ENCODE assay signal across 10 cellular contexts in genomic region chr16:69724414-69724873, GRCh38. TPM values are rescaled to one million over a fixed set of nuclear protein-coding genes. Genes with fewer than 3 reads are reported as not detected.
DNase-seq lines count a peak whose midpoint lies in the region; ATAC-seq and TF ChIP-seq lines count a peak whose summit lies in the region.
"Had no signal": no experiment of that assay in that cellular context is flagged by ENCODE, and none has a peak within 500 bp of the region (broad histone marks: within the 10 kb centered on the region; RNA-seq: fewer than 3 reads in every experiment).

No MANE protein-coding gene starts in this region.

- DNase-seq in AG04450 (ENCODE audit: low read depth, low spot score) (no peak), HCT116 (ENCODE audit: low read depth, low spot score) (no peak), colonic mucosa (no peak), RPMI8226 (no peak), glomerular visceral epithelial cell (ENCODE audit: extremely low spot score) (no peak)
- DNase-seq in central memory CD4-positive, alpha-beta T cell = no peak
- DNase-seq: NCI-H1694; stimulated activated naive CD8-positive, alpha-beta T cell treated with anti-CD3 and anti-CD28 coated beads, Interleukin-15, Interleukin-2, amounts not matched to agents 100 U/mL and 50 U/mL, for 24 hours had no signal

- no peak for TF ChIP-seq CTCF in AG04450 (IDR thresholded peaks at IDR 0.05; ENCODE audit: low read depth, low read length)
- TF ChIP-seq CTCF in HCT116 (IDR thresholded peaks at IDR 0.05 in 2 of 3, conservative IDR thresholded peaks at IDR 0.05 in 1 of 3; ENCODE audit: borderline replicate concordance in 1 of 3, insufficient read depth in 1 of 3, low read depth in 2 of 3, low read length in 2 of 3) = no peak
- no peak for TF ChIP-seq CTCF in colonic mucosa (IDR thresholded peaks at IDR 0.05)
- TF ChIP-seq CTCF in nephron (IDR thresholded peaks at IDR 0.05; ENCODE audit: unreplicated experiment in 3 of 3) = no peak

- H3K36me3 Mint-ChIP-seq in nephron (ENCODE audit: low read depth) = peaks cover 4% of the 10 kb centered on the region

- no peaks in the 10 kb centered on the region for H3K9me2 ChIP-seq in HCT116 (ENCODE audit: insufficient read depth)

- TF ChIP-seq POLR2A in HCT116 (IDR thresholded peaks at IDR 0.05; ENCODE audit: borderline replicate concordance, extremely low read depth, insufficient read depth, insufficient read length) = no peak

- ATAC-seq in HCT116 (no peak), HG03196 (IDR thresholded peaks at IDR 0.05; ENCODE audit: unreplicated experiment) (no peak)
- ATAC-seq: stimulated activated naive CD8-positive, alpha-beta T cell treated with anti-CD3 and anti-CD28 coated beads, Interleukin-15, Interleukin-2, amounts not matched to agents 100 U/mL and 50 U/mL, for 24 hours had no signal

- RAD21 ChIA-PET in HCT116 (lab: Charles Lee; ENCODE audit: low non-redundant PET in 1 of 2, low total read pairs in 2 of 2, uncharacterized antibody in 2 of 2, unreplicated experiment in 2 of 2) = interaction anchor here in 1 of 2 experiments (0.6 kb wide), 1 partner anchor 397 kb away, joined by 4 read pairs; no protein-coding TSS in a partner anchor

- H3K36me3 ChIP-seq in HCT116 (ENCODE audit: control insufficient read depth in 1 of 2, insufficient read depth in 2 of 2, low read length in 2 of 2) (peaks cover 2 to 15% of the 10 kb centered on the region in 2 experiments; a peak in 1 of 4 replicates), colonic mucosa (no peaks in the 10 kb centered on the region)

- peaks cover 75% of the 10 kb centered on the region for H3K79me2 ChIP-seq in HCT116 (ENCODE audit: insufficient read depth, low read length)

- H3K9me3 ChIP-seq in AG04450 (ENCODE audit: control insufficient read depth, insufficient read depth, low read length) = peaks cover 6% of the 10 kb centered on the region; the same call in 1 of the 2 replicates
- H3K9me3 ChIP-seq in HCT116 (ENCODE audit: control insufficient read depth in 1 of 2, insufficient read depth in 1 of 2, low read depth in 1 of 2, low read length in 2 of 2) = no peaks in the 10 kb centered on the region
- no peaks in the 10 kb centered on the region for H3K9me3 ChIP-seq in colonic mucosa

- no peaks in the 10 kb centered on the region for H3K9me3 Mint-ChIP-seq in nephron

- H3K4me3 ChIP-seq in AG04450 (ENCODE audit: low read depth, low read length) (peak overlapping the region; percentile 80), HCT116 (replicated peaks in 1 of 2; ENCODE audit: low read depth in 1 of 2, low read length in 2 of 2) (peak overlapping the region in 1 of 2 experiments; percentile 94; a peak in 2 of 4 replicates), colonic mucosa (no peak overlapping the region)

- H4K20me1 ChIP-seq in HCT116 (ENCODE audit: insufficient read depth) = no peaks in the 10 kb centered on the region

- peak overlapping the region; percentile 61 to 90 (median 78) for H3K27ac Mint-ChIP-seq in nephron

- intact Hi-C loops in HCT116 (cut with micrococcal nuclease) (no loop called here), colonic mucosa (cut with DNase I) (no loop called here)

- TF ChIP-seq RAD21 in HCT116 (IDR thresholded peaks at IDR 0.05; ENCODE audit: low read depth) = no peak

- no peak overlapping the region for H2AFZ ChIP-seq in HCT116 (ENCODE audit: low read depth, low read length, poor library complexity, severe bottlenecking)

- H3K9ac ChIP-seq in HCT116 (ENCODE audit: low read length) = peak overlapping the region; percentile 86
- peak overlapping the region in 1 of 2 donors; percentile 93 for H3K9ac ChIP-seq in colonic mucosa (ENCODE audit: low read depth in 2 of 2, low read length in 2 of 2)

- CTCF ChIA-PET in AG04450 (lab: Charles Lee) = interaction anchor here (1.8 to 6.0 kb wide), 2 partner anchors 15 to 30 kb away, joined by 5 to 28 read pairs; partner anchors contain the start of gene NOB1
- CTCF ChIA-PET in HCT116 (lab: Charles Lee) = interaction anchor here (1.6 kb wide), 1 partner anchor 13 kb away, joined by 6 read pairs; no protein-coding TSS in a partner anchor

- H3K4me2 ChIP-seq in HCT116 (ENCODE audit: low read length) = peak overlapping the region; percentile 81

- H3K4me1 Mint-ChIP-seq in nephron = peaks cover 24% of the 10 kb centered on the region

- H3K27me3 ChIP-seq in AG04450 (ENCODE audit: control insufficient read depth, insufficient read depth, low read length) = no peaks in the 10 kb centered on the region
- no peaks in the 10 kb centered on the region for H3K27me3 ChIP-seq in HCT116 (ENCODE audit: insufficient read depth, low read length)
- no peaks in the 10 kb centered on the region for H3K27me3 ChIP-seq in colonic mucosa

- no peaks in the 10 kb centered on the region for H3K27me3 Mint-ChIP-seq in nephron (ENCODE audit: low read depth)

- H3K4me1 ChIP-seq in HCT116 (ENCODE audit: control insufficient read depth in 1 of 2, insufficient read depth in 2 of 2, low read length in 2 of 2) (peaks cover 34 to 68% of the 10 kb centered on the region in 2 experiments), colonic mucosa (peaks cover 12% of the 10 kb centered on the region)

- POLR2A ChIA-PET in AG04450 (lab: Yijun Ruan, JAX) (interaction anchor here (0.9 to 1.1 kb wide), 2 partner anchors 13 to 30 kb away, joined by 3 to 5 read pairs; partner anchors contain the start of gene NOB1), HCT116 (lab: Charles Lee) (interaction anchor here (0.9 to 1.2 kb wide), 4 partner anchors 12 to 327 kb away, joined by 3 to 4 read pairs (median 3); partner anchors contain the start of gene NOB1)

- H3K4me3 Mint-ChIP-seq in nephron = peak overlapping the region in 2 of 3 experiments; percentile 88 to 93

- H3K27ac ChIP-seq in AG04450 (ENCODE audit: low read depth, low read length) = no peak overlapping the region
- peak overlapping the region; percentile 89; the same call in 1 of the 2 replicates for H3K27ac ChIP-seq in HCT116 (ENCODE audit: low read depth, low read length)
- peak overlapping the region; percentile 69 for H3K27ac ChIP-seq in colonic mucosa

- BruUV-seq in HCT116 (replicated peaks; lab: Mats Ljungman, UMichigan) = no TSS peak

TF ChIP-seq in HCT116, 20 proteins besides CTCF, POLR2A, EP300 and RAD21 (continues in another document):
- TF ChIP-seq CBX3 (IDR thresholded peaks at IDR 0.05; ENCODE audit: low read depth) (no peak), EZH2 (IDR thresholded peaks at IDR 0.05) (no peak), SRF (IDR thresholded peaks at IDR 0.05; ENCODE audit: low read depth) (no peak), REST (IDR thresholded peaks at IDR 0.05; ENCODE audit: low read depth) (no peak), MAX (IDR thresholded peaks at IDR 0.05) (no peak), EGR1 (IDR thresholded peaks at IDR 0.05; ENCODE audit: low read depth) (no peak), YY1 (IDR thresholded peaks at IDR 0.05; ENCODE audit: extremely low read depth, insufficient replicate concordance, low read depth, low read length) (no peak), ZNF274 (IDR thresholded peaks at IDR 0.05; ENCODE audit: low read depth, low read length) (no peak), FOSL1 (IDR thresholded peaks at IDR 0.05; ENCODE audit: low read depth) (no peak), JUND (IDR thresholded peaks at IDR 0.05) (no peak), ATF3 (IDR thresholded peaks at IDR 0.05) (no peak), POLR2AphosphoS5 (IDR thresholded peaks at IDR 0.05; ENCODE audit: low read depth, low read length) (no peak), SIN3A (IDR thresholded peaks at IDR 0.05; ENCODE audit: low read depth) (no peak)

RNA-seq across cellular contexts. Expression of gene NQO1, which starts 1.9 kb away (rescaled TPM):
- polyA plus RNA-seq in AG04450 (2011; rRNA removed) = 557 and 580 TPM in 2 replicates
- polyA minus RNA-seq in AG04450 (2011; rRNA and poly(A)+ RNA removed) = 211 and 216 TPM in 2 replicates
- total RNA-seq in HCT116 (2021; ENCODE audit: unreplicated experiment) (519 TPM), colonic mucosa (100 to 1,000 TPM in 1 of 2 donors, 10 to 100 TPM in 1; 94.6 to 134 TPM)
- polyA plus RNA-seq in HCT116 (2012) = 323 and 330 TPM in 2 replicates

RNA-seq across cellular contexts. Expression of gene NOB1, which starts 30.3 kb away (rescaled TPM):
- polyA plus RNA-seq in AG04450 (2011; rRNA removed) = 58.7 TPM in 2 replicates
- 63.9 and 83.2 TPM in 2 replicates for polyA minus RNA-seq in AG04450 (2011; rRNA and poly(A)+ RNA removed)
- 172 TPM for total RNA-seq in HCT116 (2021; ENCODE audit: unreplicated experiment)
- 213 and 237 TPM in 2 replicates for polyA plus RNA-seq in HCT116 (2012)
- total RNA-seq in colonic mucosa = 10 to 100 TPM; 36.3 to 45.8 TPM

RNA-seq across cellular contexts. Expression of gene WWP2, which starts 37.7 kb away (rescaled TPM):
- 13.1 and 13.4 TPM in 2 replicates for polyA plus RNA-seq in AG04450 (2011; rRNA removed)
- polyA minus RNA-seq in AG04450 (2011; rRNA and poly(A)+ RNA removed) = 15.5 and 28.4 TPM in 2 replicates
- total RNA-seq in HCT116 (2021; ENCODE audit: unreplicated experiment) (44.2 TPM), colonic mucosa (100 to 1,000 TPM in 1 of 2 donors, 10 to 100 TPM in 1; 73.2 to 102 TPM)
- 20.3 and 21.9 TPM in 2 replicates for polyA plus RNA-seq in HCT116 (2012)
